Comparison of ENCODE assay signal across 8 cellular contexts in genomic region chr1:145465405-145466144, GRCh38. TPM values are rescaled to one million over a fixed set of nuclear protein-coding genes. Genes with fewer than 3 reads are reported as not detected.
DNase-seq lines count a peak whose midpoint lies in the region; TF ChIP-seq lines count a peak whose summit lies in the region.
"Not testable (repeated sequence)": the region's sequence is repeated elsewhere in the genome, so short reads cannot be mapped to it uniquely, and the experiment has no call there.

No MANE protein-coding gene starts in this region.

- not testable (repeated sequence) for TF ChIP-seq POLR2A in ovary (IDR thresholded peaks at IDR 0.05); suprapubic skin (IDR thresholded peaks at IDR 0.05)

- H3K27me3 Mint-ChIP-seq in activated naive CD4-positive, alpha-beta T cell treated with anti-CD3 and anti-CD28 coated beads for 36 hours (ENCODE audit: low read depth) = not testable (repeated sequence)

- not testable (repeated sequence) for H3K9me3 Mint-ChIP-seq in activated naive CD4-positive, alpha-beta T cell treated with anti-CD3 and anti-CD28 coated beads for 36 hours

- WGBS in ovary, 3 donors = 0 to 1% (median 1%) methylated on average over 18 to 20 of the region's 35 CpGs
- 0% methylated on average over 14 of the region's 35 CpGs for WGBS in suprapubic skin

- H3K36me3 ChIP-seq in SJSA1, ovary, suprapubic skin: not testable (repeated sequence)

- not testable (repeated sequence) for H3K27me3 ChIP-seq in SJSA1 (replicated peaks); ovary
- H3K27me3 ChIP-seq in suprapubic skin = peaks cover 12% of the 10 kb centered on the region

- not testable (repeated sequence) for TF ChIP-seq EP300 in ovary (IDR thresholded peaks at IDR 0.05); suprapubic skin (IDR thresholded peaks at IDR 0.05)

- not testable (repeated sequence) for H3K27ac ChIP-seq in SJSA1, ovary
- peak overlapping the region; percentile 57 for H3K27ac ChIP-seq in suprapubic skin

- intact Hi-C loops in activated naive CD4-positive, alpha-beta T cell treated with anti-CD3 and anti-CD28 coated beads for 36 hours (cut with micrococcal nuclease); ovary (cut with DNase I): not testable (repeated sequence)

- not testable (repeated sequence) for H3K4me1 ChIP-seq in SJSA1 (replicated peaks); ovary (ENCODE audit: insufficient read depth); suprapubic skin

- CTCF ChIA-PET in GM10248 (lab: Yijun Ruan, JAX) = not testable (repeated sequence)
- CTCF ChIA-PET in activated naive CD4-positive, alpha-beta T cell treated with anti-CD3 and anti-CD28 coated beads for 36 hours (lab: Charles Lee) = interaction anchor here (1.0 kb wide), 1 partner anchor 185 kb away, joined by 3 read pairs; no protein-coding TSS in a partner anchor

- peak overlapping the region; percentile 21 for H3K4me3 ChIP-seq in HFF-Myc (replicated peaks; ENCODE audit: low read depth, low read length)
- H3K4me3 ChIP-seq in SJSA1 = peak overlapping the region; percentile 27
- peak overlapping the region; percentile 37 for H3K4me3 ChIP-seq in ovary
- H3K4me3 ChIP-seq in suprapubic skin = peak overlapping the region; percentile 54

- TF ChIP-seq CTCF in GM10248 (IDR thresholded peaks at IDR 0.05; ENCODE audit: control extremely low read depth, extremely low read depth, low read depth, missing control alignments); HFF-Myc (IDR thresholded peaks at IDR 0.05; ENCODE audit: low read depth, low read length, missing control alignments); ovary (IDR thresholded peaks at IDR 0.05); suprapubic skin (IDR thresholded peaks at IDR 0.05): not testable (repeated sequence)

- H3K4me1 Mint-ChIP-seq in activated naive CD4-positive, alpha-beta T cell treated with anti-CD3 and anti-CD28 coated beads for 36 hours (ENCODE audit: low read depth) = not testable (repeated sequence)

- H3K4me3 Mint-ChIP-seq in activated naive CD4-positive, alpha-beta T cell treated with anti-CD3 and anti-CD28 coated beads for 36 hours = peak overlapping the region; percentile 81

- H3K27ac Mint-ChIP-seq in activated naive CD4-positive, alpha-beta T cell treated with anti-CD3 and anti-CD28 coated beads for 36 hours = peak overlapping the region; percentile 94

- H3K36me3 Mint-ChIP-seq in activated naive CD4-positive, alpha-beta T cell treated with anti-CD3 and anti-CD28 coated beads for 36 hours (ENCODE audit: low read depth) = not testable (repeated sequence)

- DNase-seq in GM10248 (ENCODE audit: extremely low spot score) (peak; percentile 40), HFF-Myc (ENCODE audit: extremely low read depth, low read depth) (peak; percentile 92), MV-4-11 (lab: John Stamatoyannopoulos, UW) (peak; percentile 98), SJSA1 (ENCODE audit: low read depth in 1 of 2, low spot score in 2 of 2) (peak; percentile 83 to 90), globus pallidus (ENCODE audit: low spot score) (peak; percentile 43), ovary (peak in 2 of 5 donors; percentile 29 to 36), suprapubic skin (ENCODE audit: low spot score in 2 of 2) (peak; percentile 59 to 78)
- DNase-seq in activated naive CD4-positive, alpha-beta T cell treated with anti-CD3 and anti-CD28 coated beads for 36 hours = peak; percentile 93

- H3K9me3 ChIP-seq in SJSA1 (replicated peaks); ovary; suprapubic skin: not testable (repeated sequence)

- POLR2A ChIA-PET in GM10248 (lab: Yijun Ruan, JAX) = interaction anchor here (0.6 to 0.9 kb wide), 4 partner anchors 185 to 914 kb away, joined by 3 to 6 read pairs (median 4); no protein-coding TSS in a partner anchor

RNA-seq across cellular contexts. Expression of gene NBPF20, which starts 40.2 kb away (rescaled TPM):
- 1.1 and 1.3 TPM in 2 replicates for total RNA-seq in SJSA1 (2014; rRNA removed; shearing (Covaris generic))
- total RNA-seq in activated naive CD4-positive, alpha-beta T cell treated with anti-CD3 and anti-CD28 coated beads for 36 hours = 1 to 10 TPM; 1.4 to 1.8 TPM
- total RNA-seq in ovary (1 to 10 TPM in 5 of 7 donors, under 1 TPM in 2; 0.48 to 3.3 (median 2.3) TPM), suprapubic skin (1 to 10 TPM; 1.6 to 3.5 (median 2.8) TPM)
- 1 to 10 TPM; 1.3 to 4.9 TPM for polyA plus RNA-seq in ovary
